Comparison of ENCODE assay signal across 1 cellular context in the genomic region with DNA sequence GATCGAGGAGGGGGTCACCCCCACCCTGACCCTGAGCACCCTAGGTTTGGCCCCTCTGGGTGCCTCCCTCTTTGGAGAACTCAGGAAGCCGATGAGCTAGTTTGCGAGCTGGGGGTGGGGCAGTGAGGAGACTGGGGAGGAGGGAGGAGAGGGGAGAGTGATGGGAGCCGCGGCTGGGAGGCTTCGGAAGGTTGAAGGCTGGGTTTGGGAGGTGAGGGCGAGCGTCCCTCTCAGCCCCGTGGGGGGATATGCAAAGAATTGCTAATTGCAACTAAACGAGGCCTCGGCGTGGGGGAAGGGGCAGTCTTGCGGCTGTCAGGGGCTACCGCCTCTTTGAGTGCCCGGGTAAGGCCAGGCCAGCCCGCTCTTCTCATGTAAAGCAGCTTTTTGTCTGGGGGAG.
TF ChIP-seq lines count a peak whose summit lies in the region.

No MANE protein-coding gene starts in this region.

TF ChIP-seq in WTC11, 78 proteins besides CTCF, POLR2A, EP300 and RAD21 (continued from another document):
- TF ChIP-seq, protein P1, sequence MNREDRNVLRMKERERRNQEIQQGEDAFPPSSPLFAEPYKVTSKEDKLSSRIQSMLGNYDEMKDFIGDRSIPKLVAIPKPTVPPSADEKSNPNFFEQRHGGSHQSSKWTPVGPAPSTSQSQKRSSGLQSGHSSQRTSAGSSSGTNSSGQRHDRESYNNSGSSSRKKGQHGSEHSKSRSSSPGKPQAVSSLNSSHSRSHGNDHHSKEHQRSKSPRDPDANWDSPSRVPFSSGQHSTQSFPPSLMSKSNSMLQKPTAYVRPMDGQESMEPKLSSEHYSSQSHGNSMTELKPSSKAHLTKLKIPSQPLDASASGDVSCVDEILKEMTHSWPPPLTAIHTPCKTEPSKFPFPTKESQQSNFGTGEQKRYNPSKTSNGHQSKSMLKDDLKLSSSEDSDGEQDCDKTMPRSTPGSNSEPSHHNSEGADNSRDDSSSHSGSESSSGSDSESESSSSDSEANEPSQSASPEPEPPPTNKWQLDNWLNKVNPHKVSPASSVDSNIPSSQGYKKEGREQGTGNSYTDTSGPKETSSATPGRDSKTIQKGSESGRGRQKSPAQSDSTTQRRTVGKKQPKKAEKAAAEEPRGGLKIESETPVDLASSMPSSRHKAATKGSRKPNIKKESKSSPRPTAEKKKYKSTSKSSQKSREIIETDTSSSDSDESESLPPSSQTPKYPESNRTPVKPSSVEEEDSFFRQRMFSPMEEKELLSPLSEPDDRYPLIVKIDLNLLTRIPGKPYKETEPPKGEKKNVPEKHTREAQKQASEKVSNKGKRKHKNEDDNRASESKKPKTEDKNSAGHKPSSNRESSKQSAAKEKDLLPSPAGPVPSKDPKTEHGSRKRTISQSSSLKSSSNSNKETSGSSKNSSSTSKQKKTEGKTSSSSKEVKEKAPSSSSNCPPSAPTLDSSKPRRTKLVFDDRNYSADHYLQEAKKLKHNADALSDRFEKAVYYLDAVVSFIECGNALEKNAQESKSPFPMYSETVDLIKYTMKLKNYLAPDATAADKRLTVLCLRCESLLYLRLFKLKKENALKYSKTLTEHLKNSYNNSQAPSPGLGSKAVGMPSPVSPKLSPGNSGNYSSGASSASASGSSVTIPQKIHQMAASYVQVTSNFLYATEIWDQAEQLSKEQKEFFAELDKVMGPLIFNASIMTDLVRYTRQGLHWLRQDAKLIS (CRISPR knock-in tag; IDR thresholded peaks at IDR 0.05; ENCODE audit: borderline replicate concordance), result no peak
- TF ChIP-seq SP1 (CRISPR knock-in tag; conservative IDR thresholded peaks at IDR 0.05) (peak; percentile 75), JAZF1 (CRISPR knock-in tag; IDR thresholded peaks at IDR 0.05) (no peak), OVOL2 (CRISPR knock-in tag; IDR thresholded peaks at IDR 0.05; ENCODE audit: borderline replicate concordance) (no peak), SOX15 (CRISPR knock-in tag; IDR thresholded peaks at IDR 0.05) (no peak), RORB (CRISPR knock-in tag; IDR thresholded peaks at IDR 0.05) (no peak), FOXP1 (CRISPR knock-in tag; IDR thresholded peaks at IDR 0.05; ENCODE audit: borderline replicate concordance) (no peak), NFE2L1 (CRISPR knock-in tag; IDR thresholded peaks at IDR 0.05) (no peak), GRHL2 (CRISPR knock-in tag; IDR thresholded peaks at IDR 0.05; ENCODE audit: insufficient replicate concordance, severe bottlenecking) (no peak), HMGA2 (CRISPR knock-in tag; IDR thresholded peaks at IDR 0.05) (no peak), RELA (CRISPR knock-in tag; IDR thresholded peaks at IDR 0.05; ENCODE audit: borderline replicate concordance) (no peak), ESRRA (CRISPR knock-in tag; IDR thresholded peaks at IDR 0.05; ENCODE audit: borderline replicate concordance) (no peak), ZNF423 (CRISPR knock-in tag; IDR thresholded peaks at IDR 0.05) (peak; percentile 54; the same call in 1 of the 2 replicates), NR1H2 (CRISPR knock-in tag; IDR thresholded peaks at IDR 0.05) (no peak), NR3C1 (CRISPR knock-in tag; conservative IDR thresholded peaks at IDR 0.05; ENCODE audit: low read depth) (no peak), IRF2 (CRISPR knock-in tag; IDR thresholded peaks at IDR 0.05; ENCODE audit: borderline replicate concordance, low read depth) (no peak)
- TF ChIP-seq, protein P2, sequence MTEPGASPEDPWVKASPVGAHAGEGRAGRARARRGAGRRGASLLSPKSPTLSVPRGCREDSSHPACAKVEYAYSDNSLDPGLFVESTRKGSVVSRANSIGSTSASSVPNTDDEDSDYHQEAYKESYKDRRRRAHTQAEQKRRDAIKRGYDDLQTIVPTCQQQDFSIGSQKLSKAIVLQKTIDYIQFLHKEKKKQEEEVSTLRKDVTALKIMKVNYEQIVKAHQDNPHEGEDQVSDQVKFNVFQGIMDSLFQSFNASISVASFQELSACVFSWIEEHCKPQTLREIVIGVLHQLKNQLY (CRISPR knock-in tag; IDR thresholded peaks at IDR 0.05), result no peak
- TF ChIP-seq, protein P3, sequence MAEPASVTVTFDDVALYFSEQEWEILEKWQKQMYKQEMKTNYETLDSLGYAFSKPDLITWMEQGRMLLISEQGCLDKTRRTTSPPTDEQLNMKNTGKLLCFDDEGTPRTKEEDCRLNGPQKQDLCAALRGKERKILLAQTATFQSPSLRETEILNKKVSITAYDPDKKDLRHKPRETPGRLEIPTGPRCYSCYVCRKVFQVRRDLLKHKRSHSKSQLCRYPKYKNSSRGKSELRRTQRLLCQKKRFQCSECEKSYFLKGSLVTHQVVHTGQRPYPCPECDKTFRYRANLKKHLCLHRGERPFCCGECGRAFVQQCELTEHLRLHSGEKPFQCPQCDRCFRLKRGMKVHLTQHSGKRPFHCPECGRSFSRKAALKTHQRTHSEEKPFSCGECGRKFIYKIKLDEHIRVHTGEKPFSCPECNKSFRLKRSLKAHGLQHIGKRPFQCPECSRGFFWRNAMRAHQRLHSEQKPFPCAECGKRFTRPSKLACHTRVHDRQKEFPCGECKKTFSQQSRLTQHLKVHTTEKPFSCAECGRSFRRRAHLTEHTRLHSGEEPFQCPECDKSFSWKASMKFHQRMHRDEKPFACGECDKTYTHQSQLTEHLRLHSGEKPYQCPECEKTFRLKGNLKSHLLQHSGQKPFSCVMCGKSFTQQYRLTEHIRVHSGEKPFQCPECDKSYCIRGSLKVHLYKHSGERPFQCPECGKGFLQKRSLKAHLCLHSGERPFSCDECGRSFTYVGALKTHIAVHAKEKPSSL (CRISPR knock-in tag; conservative IDR thresholded peaks at IDR 0.05), result no peak
- TF ChIP-seq, protein P4, sequence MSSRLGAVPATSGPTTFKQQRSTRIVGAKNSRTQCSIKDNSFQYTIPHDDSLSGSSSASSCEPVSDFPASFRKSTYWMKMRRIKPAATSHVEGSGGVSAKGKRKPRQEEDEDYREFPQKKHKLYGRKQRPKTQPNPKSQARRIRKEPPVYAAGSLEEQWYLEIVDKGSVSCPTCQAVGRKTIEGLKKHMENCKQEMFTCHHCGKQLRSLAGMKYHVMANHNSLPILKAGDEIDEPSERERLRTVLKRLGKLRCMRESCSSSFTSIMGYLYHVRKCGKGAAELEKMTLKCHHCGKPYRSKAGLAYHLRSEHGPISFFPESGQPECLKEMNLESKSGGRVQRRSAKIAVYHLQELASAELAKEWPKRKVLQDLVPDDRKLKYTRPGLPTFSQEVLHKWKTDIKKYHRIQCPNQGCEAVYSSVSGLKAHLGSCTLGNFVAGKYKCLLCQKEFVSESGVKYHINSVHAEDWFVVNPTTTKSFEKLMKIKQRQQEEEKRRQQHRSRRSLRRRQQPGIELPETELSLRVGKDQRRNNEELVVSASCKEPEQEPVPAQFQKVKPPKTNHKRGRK (CRISPR knock-in tag; IDR thresholded peaks at IDR 0.05; ENCODE audit: borderline replicate concordance), result no peak
- TF ChIP-seq, protein P5, sequence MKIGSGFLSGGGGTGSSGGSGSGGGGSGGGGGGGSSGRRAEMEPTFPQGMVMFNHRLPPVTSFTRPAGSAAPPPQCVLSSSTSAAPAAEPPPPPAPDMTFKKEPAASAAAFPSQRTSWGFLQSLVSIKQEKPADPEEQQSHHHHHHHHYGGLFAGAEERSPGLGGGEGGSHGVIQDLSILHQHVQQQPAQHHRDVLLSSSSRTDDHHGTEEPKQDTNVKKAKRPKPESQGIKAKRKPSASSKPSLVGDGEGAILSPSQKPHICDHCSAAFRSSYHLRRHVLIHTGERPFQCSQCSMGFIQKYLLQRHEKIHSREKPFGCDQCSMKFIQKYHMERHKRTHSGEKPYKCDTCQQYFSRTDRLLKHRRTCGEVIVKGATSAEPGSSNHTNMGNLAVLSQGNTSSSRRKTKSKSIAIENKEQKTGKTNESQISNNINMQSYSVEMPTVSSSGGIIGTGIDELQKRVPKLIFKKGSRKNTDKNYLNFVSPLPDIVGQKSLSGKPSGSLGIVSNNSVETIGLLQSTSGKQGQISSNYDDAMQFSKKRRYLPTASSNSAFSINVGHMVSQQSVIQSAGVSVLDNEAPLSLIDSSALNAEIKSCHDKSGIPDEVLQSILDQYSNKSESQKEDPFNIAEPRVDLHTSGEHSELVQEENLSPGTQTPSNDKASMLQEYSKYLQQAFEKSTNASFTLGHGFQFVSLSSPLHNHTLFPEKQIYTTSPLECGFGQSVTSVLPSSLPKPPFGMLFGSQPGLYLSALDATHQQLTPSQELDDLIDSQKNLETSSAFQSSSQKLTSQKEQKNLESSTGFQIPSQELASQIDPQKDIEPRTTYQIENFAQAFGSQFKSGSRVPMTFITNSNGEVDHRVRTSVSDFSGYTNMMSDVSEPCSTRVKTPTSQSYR (CRISPR knock-in tag; IDR thresholded peaks at IDR 0.05), result peak; percentile 99
- TF ChIP-seq, protein P6, sequence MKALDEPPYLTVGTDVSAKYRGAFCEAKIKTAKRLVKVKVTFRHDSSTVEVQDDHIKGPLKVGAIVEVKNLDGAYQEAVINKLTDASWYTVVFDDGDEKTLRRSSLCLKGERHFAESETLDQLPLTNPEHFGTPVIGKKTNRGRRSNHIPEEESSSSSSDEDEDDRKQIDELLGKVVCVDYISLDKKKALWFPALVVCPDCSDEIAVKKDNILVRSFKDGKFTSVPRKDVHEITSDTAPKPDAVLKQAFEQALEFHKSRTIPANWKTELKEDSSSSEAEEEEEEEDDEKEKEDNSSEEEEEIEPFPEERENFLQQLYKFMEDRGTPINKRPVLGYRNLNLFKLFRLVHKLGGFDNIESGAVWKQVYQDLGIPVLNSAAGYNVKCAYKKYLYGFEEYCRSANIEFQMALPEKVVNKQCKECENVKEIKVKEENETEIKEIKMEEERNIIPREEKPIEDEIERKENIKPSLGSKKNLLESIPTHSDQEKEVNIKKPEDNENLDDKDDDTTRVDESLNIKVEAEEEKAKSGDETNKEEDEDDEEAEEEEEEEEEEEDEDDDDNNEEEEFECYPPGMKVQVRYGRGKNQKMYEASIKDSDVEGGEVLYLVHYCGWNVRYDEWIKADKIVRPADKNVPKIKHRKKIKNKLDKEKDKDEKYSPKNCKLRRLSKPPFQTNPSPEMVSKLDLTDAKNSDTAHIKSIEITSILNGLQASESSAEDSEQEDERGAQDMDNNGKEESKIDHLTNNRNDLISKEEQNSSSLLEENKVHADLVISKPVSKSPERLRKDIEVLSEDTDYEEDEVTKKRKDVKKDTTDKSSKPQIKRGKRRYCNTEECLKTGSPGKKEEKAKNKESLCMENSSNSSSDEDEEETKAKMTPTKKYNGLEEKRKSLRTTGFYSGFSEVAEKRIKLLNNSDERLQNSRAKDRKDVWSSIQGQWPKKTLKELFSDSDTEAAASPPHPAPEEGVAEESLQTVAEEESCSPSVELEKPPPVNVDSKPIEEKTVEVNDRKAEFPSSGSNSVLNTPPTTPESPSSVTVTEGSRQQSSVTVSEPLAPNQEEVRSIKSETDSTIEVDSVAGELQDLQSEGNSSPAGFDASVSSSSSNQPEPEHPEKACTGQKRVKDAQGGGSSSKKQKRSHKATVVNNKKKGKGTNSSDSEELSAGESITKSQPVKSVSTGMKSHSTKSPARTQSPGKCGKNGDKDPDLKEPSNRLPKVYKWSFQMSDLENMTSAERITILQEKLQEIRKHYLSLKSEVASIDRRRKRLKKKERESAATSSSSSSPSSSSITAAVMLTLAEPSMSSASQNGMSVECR (CRISPR knock-in tag; IDR thresholded peaks at IDR 0.05; ENCODE audit: borderline replicate concordance), result peak; percentile 84; the same call in 1 of the 2 replicates
- TF ChIP-seq, protein P7, sequence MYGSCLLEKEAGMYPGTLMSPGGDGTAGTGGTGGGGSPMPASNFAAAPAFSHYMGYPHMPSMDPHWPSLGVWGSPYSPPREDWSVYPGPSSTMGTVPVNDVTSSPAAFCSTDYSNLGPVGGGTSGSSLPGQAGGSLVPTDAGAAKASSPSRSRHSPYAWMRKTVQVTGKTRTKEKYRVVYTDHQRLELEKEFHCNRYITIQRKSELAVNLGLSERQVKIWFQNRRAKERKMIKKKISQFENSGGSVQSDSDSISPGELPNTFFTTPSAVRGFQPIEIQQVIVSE (CRISPR knock-in tag; IDR thresholded peaks at IDR 0.05; ENCODE audit: borderline replicate concordance), result no peak
- TF ChIP-seq, protein P8, sequence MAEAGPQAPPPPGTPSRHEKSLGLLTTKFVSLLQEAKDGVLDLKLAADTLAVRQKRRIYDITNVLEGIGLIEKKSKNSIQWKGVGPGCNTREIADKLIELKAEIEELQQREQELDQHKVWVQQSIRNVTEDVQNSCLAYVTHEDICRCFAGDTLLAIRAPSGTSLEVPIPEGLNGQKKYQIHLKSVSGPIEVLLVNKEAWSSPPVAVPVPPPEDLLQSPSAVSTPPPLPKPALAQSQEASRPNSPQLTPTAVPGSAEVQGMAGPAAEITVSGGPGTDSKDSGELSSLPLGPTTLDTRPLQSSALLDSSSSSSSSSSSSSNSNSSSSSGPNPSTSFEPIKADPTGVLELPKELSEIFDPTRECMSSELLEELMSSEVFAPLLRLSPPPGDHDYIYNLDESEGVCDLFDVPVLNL (CRISPR knock-in tag; IDR thresholded peaks at IDR 0.05; ENCODE audit: borderline replicate concordance, low read depth), result no peak
- TF ChIP-seq, protein P9, sequence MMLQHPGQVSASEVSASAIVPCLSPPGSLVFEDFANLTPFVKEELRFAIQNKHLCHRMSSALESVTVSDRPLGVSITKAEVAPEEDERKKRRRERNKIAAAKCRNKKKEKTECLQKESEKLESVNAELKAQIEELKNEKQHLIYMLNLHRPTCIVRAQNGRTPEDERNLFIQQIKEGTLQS (CRISPR knock-in tag; conservative IDR thresholded peaks at IDR 0.05), result no peak
- TF ChIP-seq, protein P10, sequence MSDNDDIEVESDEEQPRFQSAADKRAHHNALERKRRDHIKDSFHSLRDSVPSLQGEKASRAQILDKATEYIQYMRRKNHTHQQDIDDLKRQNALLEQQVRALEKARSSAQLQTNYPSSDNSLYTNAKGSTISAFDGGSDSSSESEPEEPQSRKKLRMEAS (CRISPR knock-in tag; IDR thresholded peaks at IDR 0.05), result peak; percentile 73; the same call in 1 of the 2 replicates
